In the genomic region with DNA sequence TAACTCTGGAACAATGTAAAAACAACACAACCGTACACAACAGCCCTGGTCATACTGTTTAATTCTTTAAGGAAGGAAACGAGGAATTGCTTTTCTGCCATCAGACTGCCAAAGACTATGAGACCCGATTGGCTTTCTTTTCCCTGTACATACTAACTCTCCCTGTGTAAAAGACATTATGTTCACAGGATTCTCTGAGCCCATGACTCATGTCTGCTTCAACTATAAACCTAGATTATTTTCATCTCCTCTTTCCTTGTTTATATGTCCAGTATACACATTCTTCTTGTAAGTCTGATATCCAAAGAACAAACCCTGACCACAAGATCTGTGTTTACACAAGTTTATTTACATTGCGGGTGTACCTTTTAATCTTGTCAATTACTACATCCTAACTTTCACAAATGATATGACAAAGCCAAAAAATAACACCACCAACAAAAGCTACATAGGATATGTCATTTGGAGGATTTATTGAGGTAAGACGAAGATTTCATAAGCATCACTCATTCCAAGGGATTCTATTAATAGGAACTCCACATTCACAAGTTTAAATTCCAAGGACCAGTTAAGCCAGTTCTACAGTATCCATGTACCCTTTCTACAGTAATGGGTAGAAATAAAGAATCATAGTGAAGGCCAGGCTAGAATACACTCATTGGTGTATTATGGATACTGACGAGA, we compare ENCODE assay signal across 16 cellular contexts.
A peak's percentile ranks its signal among the peaks of the same experiment; 100 is the strongest.
DNase-seq lines count a peak whose midpoint lies in the region; ATAC-seq, FAIRE-seq and TF ChIP-seq lines count a peak whose summit lies in the region.
"Had no signal": no experiment of that assay in that cellular context is flagged by ENCODE, and none has a peak within 500 bp of the region (broad histone marks: within the 10 kb centered on the region; RNA-seq: fewer than 3 reads in every experiment).

No MANE protein-coding gene starts in this region.

- no peak overlapping the region for H3K9ac ChIP-seq in astrocyte (ENCODE audit: low read length)

- H3K79me2 ChIP-seq in astrocyte (ENCODE audit: insufficient read depth, low read length), result no peaks in the 10 kb centered on the region

- WGBS in upper lobe of left lung, 2 donors, result 58 to 62% methylated on average over 6 of the region's 6 CpGs

- peaks cover 4% of the 10 kb centered on the region for H3K4me1 ChIP-seq in astrocyte (ENCODE audit: insufficient read depth, low read length)
- peaks cover 8 to 32% (median 14%) of the 10 kb centered on the region in 4 donors for H3K4me1 ChIP-seq in upper lobe of left lung

- peaks cover 6% of the 10 kb centered on the region for H3K36me3 Mint-ChIP-seq in astrocyte (ENCODE audit: low read depth, unreplicated experiment)
- H3K36me3 Mint-ChIP-seq in activated CD8-positive, alpha-beta memory T cell treated with anti-CD3 and anti-CD28 coated beads, Interleukin-2, amount 10 ng/mL, durations not matched to agents 7 days and 5 days, result no peaks in the 10 kb centered on the region

- H3K9me3 Mint-ChIP-seq in astrocyte (ENCODE audit: unreplicated experiment), result no peaks in the 10 kb centered on the region
- no peaks in the 10 kb centered on the region for H3K9me3 Mint-ChIP-seq in activated CD8-positive, alpha-beta memory T cell treated with anti-CD3 and anti-CD28 coated beads, Interleukin-2, amount 10 ng/mL, durations not matched to agents 7 days and 5 days (ENCODE audit: low read depth)
- H3K9me3 Mint-ChIP-seq in stimulated activated naive CD8-positive, alpha-beta T cell treated with anti-CD3 and anti-CD28 coated beads, Interleukin-15, amount 100 ng/mL, for 72 hours, result peaks cover 0 to 3% of the 10 kb centered on the region in 2 donors

- H3K27me3 ChIP-seq in astrocyte (ENCODE audit: insufficient read depth, low read length), result no peaks in the 10 kb centered on the region
- H3K27me3 ChIP-seq in upper lobe of left lung, result no peaks in the 10 kb centered on the region
- H3K27me3 ChIP-seq: neutrophil had no signal

- DNase-seq in NCI-H510A treated with DMSO at 0.1 percent for 48 hours (lab: John Stamatoyannopoulos, UW) (peak; percentile 23), NCI-H510A (lab: John Stamatoyannopoulos, UW) (no peak), astrocyte (ENCODE audit: low read depth) (peak; percentile 87), upper lobe of left lung (no peak), iPS-NIHi11 (ENCODE audit: low spot score) (no peak)
- no peak for DNase-seq in activated CD8-positive, alpha-beta memory T cell treated with anti-CD3 and anti-CD28 coated beads, Interleukin-2, amount 10 ng/mL, durations not matched to agents 7 days and 5 days
- no peak for DNase-seq in stimulated activated naive CD8-positive, alpha-beta T cell treated with anti-CD3 and anti-CD28 coated beads, Interleukin-15, amount 100 ng/mL, for 72 hours
- DNase-seq: 8988T; islet precursor cell; NCI-H1048; NCI-H774; stimulated activated CD4-positive, alpha-beta T cell treated with anti-CD3 and anti-CD28 coated beads, Interleukin-1b, Interleukin-23, amount 100 ng/mL, for 48 hours; stimulated activated naive CD4-positive, alpha-beta T cell; T-helper 1 cell had no signal

- H3K4me2 ChIP-seq in astrocyte (ENCODE audit: low read length), result peak overlapping the region; percentile 10

- peaks cover 35% of the 10 kb centered on the region for H3K4me1 Mint-ChIP-seq in astrocyte (ENCODE audit: low read depth, unreplicated experiment)
- no peaks in the 10 kb centered on the region for H3K4me1 Mint-ChIP-seq in activated CD8-positive, alpha-beta memory T cell treated with anti-CD3 and anti-CD28 coated beads, Interleukin-2, amount 10 ng/mL, durations not matched to agents 7 days and 5 days
- H3K4me1 Mint-ChIP-seq in stimulated activated naive CD8-positive, alpha-beta T cell treated with anti-CD3 and anti-CD28 coated beads, Interleukin-15, amount 100 ng/mL, for 72 hours, result no peaks in the 10 kb centered on the region

- H3K27ac Mint-ChIP-seq in astrocyte (ENCODE audit: unreplicated experiment), result peak overlapping the region; percentile 3
- no peak overlapping the region for H3K27ac Mint-ChIP-seq in activated CD8-positive, alpha-beta memory T cell treated with anti-CD3 and anti-CD28 coated beads, Interleukin-2, amount 10 ng/mL, durations not matched to agents 7 days and 5 days
- H3K27ac Mint-ChIP-seq in stimulated activated naive CD8-positive, alpha-beta T cell treated with anti-CD3 and anti-CD28 coated beads, Interleukin-15, amount 100 ng/mL, for 72 hours, result no peak overlapping the region

- no peak overlapping the region for H2AFZ ChIP-seq in astrocyte (ENCODE audit: low read depth, low read length)

- CTCF ChIA-PET in activated CD8-positive, alpha-beta memory T cell treated with anti-CD3 and anti-CD28 coated beads, Interleukin-2, amount 10 ng/mL, durations not matched to agents 7 days and 5 days (lab: Charles Lee), result no interaction called here

- no peak overlapping the region for H3K4me3 ChIP-seq in astrocyte (ENCODE audit: insufficient read depth, low read depth, low read length)
- H3K4me3 ChIP-seq in upper lobe of left lung, result no peak overlapping the region

- no peak for TF ChIP-seq POLR2A in upper lobe of left lung (IDR thresholded peaks at IDR 0.05)

- TF ChIP-seq CTCF in astrocyte (IDR thresholded peaks at IDR 0.05; ENCODE audit: insufficient read depth, low read depth, low read length), result no peak
- TF ChIP-seq CTCF in upper lobe of left lung (IDR thresholded peaks at IDR 0.05), result no peak

- H3K27me3 Mint-ChIP-seq in astrocyte (ENCODE audit: low read depth, unreplicated experiment), result no peaks in the 10 kb centered on the region
- H3K27me3 Mint-ChIP-seq in activated CD8-positive, alpha-beta memory T cell treated with anti-CD3 and anti-CD28 coated beads, Interleukin-2, amount 10 ng/mL, durations not matched to agents 7 days and 5 days, result peaks cover 16% of the 10 kb centered on the region
- peaks cover 18% of the 10 kb centered on the region for H3K27me3 Mint-ChIP-seq in stimulated activated naive CD8-positive, alpha-beta T cell treated with anti-CD3 and anti-CD28 coated beads, Interleukin-15, amount 100 ng/mL, for 72 hours

- TF ChIP-seq EP300 in upper lobe of left lung (IDR thresholded peaks at IDR 0.05), result peak in 2 of 4 donors; percentile 80 to 89

- H4K20me1 ChIP-seq in astrocyte (ENCODE audit: insufficient read depth, low read length), result no peaks in the 10 kb centered on the region

- H3K27ac ChIP-seq in astrocyte (ENCODE audit: low read depth, low read length) (no peak overlapping the region), upper lobe of left lung (peak overlapping the region in 3 of 4 donors; percentile 3 to 48 (median 36))
- H3K27ac ChIP-seq: neutrophil had no signal

- ATAC-seq in upper lobe of left lung (ENCODE audit: low FRiP score in 2 of 2), result peak in 1 of 2 donors; percentile 30
- no peak for ATAC-seq in activated CD8-positive, alpha-beta memory T cell treated with anti-CD3 and anti-CD28 coated beads, Interleukin-2, amount 10 ng/mL, durations not matched to agents 7 days and 5 days
- ATAC-seq in stimulated activated naive CD8-positive, alpha-beta T cell treated with anti-CD3 and anti-CD28 coated beads, Interleukin-15, amount 100 ng/mL, for 72 hours, result no peak

- FAIRE-seq in astrocyte (lab: Jason Lieb, UNC), result peak; percentile 37
- peak; percentile 47 for FAIRE-seq in islet of Langerhans (lab: Jason Lieb, UNC)

- H3K36me3 ChIP-seq in astrocyte (ENCODE audit: insufficient read depth, low read length), result no peaks in the 10 kb centered on the region
- no peaks in the 10 kb centered on the region for H3K36me3 ChIP-seq in upper lobe of left lung
- H3K36me3 ChIP-seq: neutrophil had no signal

- H3K9me3 ChIP-seq in astrocyte (ENCODE audit: insufficient read depth, low read depth, low read length) (no peaks in the 10 kb centered on the region), upper lobe of left lung (no peaks in the 10 kb centered on the region)
- H3K9me3 ChIP-seq: neutrophil had no signal

- H3K4me3 Mint-ChIP-seq in astrocyte (ENCODE audit: unreplicated experiment), result no peak overlapping the region
- no peak overlapping the region for H3K4me3 Mint-ChIP-seq in activated CD8-positive, alpha-beta memory T cell treated with anti-CD3 and anti-CD28 coated beads, Interleukin-2, amount 10 ng/mL, durations not matched to agents 7 days and 5 days
- H3K4me3 Mint-ChIP-seq in stimulated activated naive CD8-positive, alpha-beta T cell treated with anti-CD3 and anti-CD28 coated beads, Interleukin-15, amount 100 ng/mL, for 72 hours, result no peak overlapping the region

Comparison
In these comparisons a context has a peak if more than half of its experiments do, and no peak if none do; other contexts are left out.
1. DNase-seq: peak in NCI-H510A treated with DMSO at 0.1 percent for 48 hours (single experiment) and astrocyte (single experiment); none in NCI-H510A (single experiment), upper lobe of left lung (0 of 2), iPS-NIHi11 (single experiment), activated CD8-positive, alpha-beta memory T cell treated with anti-CD3 and anti-CD28 coated beads, Interleukin-2, amount 10 ng/mL, durations not matched to agents 7 days and 5 days (single experiment) and stimulated activated naive CD8-positive, alpha-beta T cell treated with anti-CD3 and anti-CD28 coated beads, Interleukin-15, amount 100 ng/mL, for 72 hours (0 of 2).